ENCODE assay signal across 16 cellular contexts in genomic region chr17:77908501-77908900, GRCh38.
"Had no signal": no experiment of that assay in that cellular context is flagged by ENCODE, and none has a peak within 500 bp of the region (broad histone marks: within the 10 kb centered on the region; RNA-seq: fewer than 3 reads in every experiment).

No MANE protein-coding gene starts in this region.

- ATAC-seq: esophagus mucosa; gastrocnemius medialis; left lung; natural killer cell treated with Interleukin-12 subunit alpha and Interleukin-12 subunit beta and Interleukin-15 and Interleukin-18, amount 100 ng/mL, for 72 hours had no signal

- H3K9me3 ChIP-seq: gastrocnemius medialis, stomach, thoracic aorta had no signal

- H3K36me3 ChIP-seq: gastrocnemius medialis, left lung, stomach, thoracic aorta had no signal

- H3K4me3 ChIP-seq: gastrocnemius medialis, left lung, lung, stomach had no signal

- DNase-seq: effector CD8-positive, alpha-beta T cell; gastrocnemius medialis; immature natural killer cell; mesenchymal stem cell; midbrain; small intestine; stimulated activated CD4-positive, alpha-beta T cell treated with anti-CD3 and anti-CD28 coated beads, Interleukin-12 subunit alpha, Interleukin-12 subunit beta, amount 100 ng/mL, for 4 hours; stimulated activated naive CD4-positive, alpha-beta T cell; stomach; trophoblast cell had no signal

- H3K36me3 Mint-ChIP-seq: immature natural killer cell had no signal

- H3K27ac Mint-ChIP-seq: natural killer cell treated with Interleukin-12 subunit alpha and Interleukin-12 subunit beta and Interleukin-15 and Interleukin-18, amount 100 ng/mL, for 72 hours had no signal

- H3K4me1 ChIP-seq: gastrocnemius medialis, left lung, stomach had no signal

- H3K4me3 Mint-ChIP-seq: immature natural killer cell; natural killer cell treated with Interleukin-12 subunit alpha and Interleukin-12 subunit beta and Interleukin-15 and Interleukin-18, amount 100 ng/mL, for 72 hours had no signal

- H3K9me3 Mint-ChIP-seq: immature natural killer cell; natural killer cell treated with Interleukin-12 subunit alpha and Interleukin-12 subunit beta and Interleukin-15 and Interleukin-18, amount 100 ng/mL, for 72 hours had no signal

- H3K27ac ChIP-seq: coronary artery, gastrocnemius medialis, left lung, stomach, thoracic aorta had no signal

- H3K4me1 Mint-ChIP-seq: immature natural killer cell had no signal
